In genomic region chr3:9715127-9715526, GRCh38 we compare ENCODE assay signal across 16 cellular contexts. TPM values are rescaled to one million over a fixed set of nuclear protein-coding genes. Genes with fewer than 3 reads are reported as not detected.
DNase-seq lines count a peak whose midpoint lies in the region; ATAC-seq, FAIRE-seq and TF ChIP-seq lines count a peak whose summit lies in the region.
"Had no signal": no experiment of that assay in that cellular context is flagged by ENCODE, and none has a peak within 500 bp of the region (broad histone marks: within the 10 kb centered on the region; RNA-seq: fewer than 3 reads in every experiment).

No MANE protein-coding gene starts in this region.

- POLR2A ChIA-PET in K562 (lab: Yijun Ruan, JAX): interaction anchor here (1.1 to 1.5 kb wide), 3 partner anchors 9 to 16 kb away, joined by 3 to 6 read pairs (median 5); no protein-coding TSS in a partner anchor
- POLR2A ChIA-PET in activated CD4-positive, alpha-beta memory T cell treated with anti-CD3 and anti-CD28 coated beads, Interleukin-2, amount 10 ng/mL, durations not matched to agents 7 days and 5 days (lab: Charles Lee): no interaction called here

- H3K36me3 ChIP-seq in Karpas-422 (ENCODE audit: insufficient read depth, low read length) (no peaks in the 10 kb centered on the region), K562 (ENCODE audit: control insufficient read depth, insufficient read depth, low read length) (no peaks in the 10 kb centered on the region), neural progenitor cell (no peaks in the 10 kb centered on the region)
- H3K36me3 ChIP-seq: upper lobe of left lung had no signal

- WGBS in K562 (ENCODE audit: insufficient coverage, low coverage, missing lambda C conversion rate): 8% methylated on average over 5 of the region's 5 CpGs

- peaks cover 13% of the 10 kb centered on the region for H3K27me3 Mint-ChIP-seq in neural progenitor cell (ENCODE audit: insufficient read depth, low read depth)
- peaks cover 15% of the 10 kb centered on the region for H3K27me3 Mint-ChIP-seq in activated CD4-positive, alpha-beta memory T cell treated with anti-CD3 and anti-CD28 coated beads, Interleukin-2, amount 10 ng/mL, durations not matched to agents 7 days and 5 days
- H3K27me3 Mint-ChIP-seq: activated CD8-positive, alpha-beta T cell treated with anti-CD3 and anti-CD28 coated beads for 36 hours had no signal

- H3K4me3 Mint-ChIP-seq in neural progenitor cell: no peak overlapping the region
- H3K4me3 Mint-ChIP-seq in activated CD4-positive, alpha-beta memory T cell treated with anti-CD3 and anti-CD28 coated beads, Interleukin-2, amount 10 ng/mL, durations not matched to agents 7 days and 5 days: no peak overlapping the region
- H3K4me3 Mint-ChIP-seq: activated CD8-positive, alpha-beta T cell treated with anti-CD3 and anti-CD28 coated beads for 36 hours; neural crest cell had no signal

- CTCF ChIA-PET in K562 (lab: Yijun Ruan, JAX; ENCODE audit: low intra/inter-chr PET ratio): interaction anchor here (0.6 kb wide), 1 partner anchor 510 kb away, joined by 3 read pairs; no protein-coding TSS in a partner anchor
- CTCF ChIA-PET in activated CD4-positive, alpha-beta memory T cell treated with anti-CD3 and anti-CD28 coated beads, Interleukin-2, amount 10 ng/mL, durations not matched to agents 7 days and 5 days (lab: Charles Lee): interaction anchor here (3.6 kb wide), 1 partner anchor 13 kb away, joined by 19 read pairs; no protein-coding TSS in a partner anchor

- BruUV-seq in K562 (replicated peaks; lab: Mats Ljungman, UMichigan): no TSS peak

- no peaks in the 10 kb centered on the region for H3K9me1 ChIP-seq in K562 (ENCODE audit: control insufficient read depth, insufficient read depth, low read length)

- H3K4me2 ChIP-seq in Karpas-422 (ENCODE audit: low read depth, low read length, poor library complexity, severe bottlenecking): no peak overlapping the region
- no peak overlapping the region for H3K4me2 ChIP-seq in K562 (ENCODE audit: insufficient read depth, low read length)
- peak overlapping the region; percentile 37 for H3K4me2 ChIP-seq in neural progenitor cell

- no peaks in the 10 kb centered on the region for H3K9me2 ChIP-seq in Karpas-422 (replicated peaks; ENCODE audit: insufficient read depth, low read length)

- peak; percentile 1 for DNase-seq in NCI-H146 (lab: John Stamatoyannopoulos, UW)
- no peak for DNase-seq in NCI-H146 treated with DMSO at 0.1 percent for 48 hours (lab: John Stamatoyannopoulos, UW; ENCODE audit: unreplicated experiment)
- DNase-seq in Karpas-422: peak; percentile 60
- peak in 2 of 4 experiments; percentile 50 to 61 for DNase-seq in K562 (ENCODE audit: extremely low read depth in 1 of 4, low spot score in 3 of 4)
- peak; percentile 80 for DNase-seq in neural progenitor cell (ENCODE audit: low spot score)
- no peak for DNase-seq in RKO (ENCODE audit: low spot score)
- no peak for DNase-seq in activated CD4-positive, alpha-beta memory T cell treated with anti-CD3 and anti-CD28 coated beads, Interleukin-2, amount 10 ng/mL, durations not matched to agents 7 days and 5 days
- DNase-seq: activated naive CD4-positive, alpha-beta T cell had no signal

- H3K9ac ChIP-seq in Karpas-422 (ENCODE audit: low read length) (no peak overlapping the region), K562 (ENCODE audit: insufficient read depth in 1 of 2, low read depth in 2 of 2, low read length in 2 of 2) (peak overlapping the region in 1 of 2 experiments; percentile 72; a peak in 1 of 4 replicates), neural progenitor cell (no peak overlapping the region)

- H3K27me3 ChIP-seq in Karpas-422 (ENCODE audit: low read length) (no peaks in the 10 kb centered on the region), K562 (ENCODE audit: control insufficient read depth in 2 of 2, insufficient read depth in 2 of 2, low read length in 2 of 2) (peaks cover 35 to 44% of the 10 kb centered on the region in 2 experiments), neural progenitor cell (peaks cover 3% of the 10 kb centered on the region)
- H3K27me3 ChIP-seq: upper lobe of left lung had no signal

- peak; percentile 64 for ATAC-seq in K562
- no peak for ATAC-seq in GM18519 (IDR thresholded peaks at IDR 0.05; ENCODE audit: low FRiP score, unreplicated experiment)

- no peak for TF ChIP-seq EP300 in K562 (IDR thresholded peaks at IDR 0.05; ENCODE audit: low read length)

- TF ChIP-seq POLR2A in K562 (conservative IDR thresholded peaks at IDR 0.05): no peak

- TF ChIP-seq RAD21 in K562 (CRISPR knock-in tag; conservative IDR thresholded peaks at IDR 0.05 in 1 of 2, IDR thresholded peaks at IDR 0.05 in 1 of 2): no peak

- H4K20me1 ChIP-seq in Karpas-422 (ENCODE audit: insufficient read depth, low read depth, low read length) (no peaks in the 10 kb centered on the region), K562 (replicated peaks; ENCODE audit: control insufficient read depth, insufficient read depth, low read length) (no peaks in the 10 kb centered on the region), neural progenitor cell (ENCODE audit: low read depth) (no peaks in the 10 kb centered on the region)

- no peak overlapping the region for H3K4me3 ChIP-seq in Karpas-422 (ENCODE audit: low read length)
- H3K4me3 ChIP-seq in K562: no peak overlapping the region
- H3K4me3 ChIP-seq in neural progenitor cell: no peak overlapping the region
- H3K4me3 ChIP-seq: upper lobe of left lung had no signal

- H3K9me3 ChIP-seq in Karpas-422 (ENCODE audit: low read length): no peaks in the 10 kb centered on the region
- no peaks in the 10 kb centered on the region for H3K9me3 ChIP-seq in K562 (replicated peaks; ENCODE audit: control insufficient read depth, insufficient read depth, low read depth, low read length)
- H3K9me3 ChIP-seq in neural progenitor cell (ENCODE audit: low read depth): no peaks in the 10 kb centered on the region
- H3K9me3 ChIP-seq: upper lobe of left lung had no signal

- H3K27ac ChIP-seq in Karpas-422 (ENCODE audit: low read length) (no peak overlapping the region), K562 (ENCODE audit: extremely low read depth, low read depth, low read length) (no peak overlapping the region), neural progenitor cell (no peak overlapping the region)
- H3K27ac ChIP-seq: upper lobe of left lung had no signal

- no peaks in the 10 kb centered on the region for H3K36me3 Mint-ChIP-seq in neural progenitor cell
- H3K36me3 Mint-ChIP-seq in activated CD4-positive, alpha-beta memory T cell treated with anti-CD3 and anti-CD28 coated beads, Interleukin-2, amount 10 ng/mL, durations not matched to agents 7 days and 5 days (ENCODE audit: low read depth): no peaks in the 10 kb centered on the region

- no peaks in the 10 kb centered on the region for H3F3A ChIP-seq in neural progenitor cell (ENCODE audit: low read depth)

- H2AFZ ChIP-seq in Karpas-422 (ENCODE audit: low read length) (no peak overlapping the region), K562 (ENCODE audit: low read depth, low read length) (peak overlapping the region; percentile 89), neural progenitor cell (replicated peaks) (peak overlapping the region; percentile 55)

- H3K4me1 ChIP-seq in Karpas-422 (ENCODE audit: low read length) (peaks cover 2% of the 10 kb centered on the region), K562 (replicated peaks in 1 of 2; ENCODE audit: control insufficient read depth in 2 of 2, insufficient read depth in 2 of 2, low read length in 2 of 2) (peaks cover 5 to 10% of the 10 kb centered on the region in 2 experiments; a peak in 4 of 5 replicates), neural progenitor cell (peaks cover 8% of the 10 kb centered on the region)

- TF ChIP-seq CTCF in K562 (IDR thresholded peaks at IDR 0.05 in 2 of 3, conservative IDR thresholded peaks at IDR 0.05 in 1 of 3; ENCODE audit: insufficient read depth in 2 of 3, low read depth in 1 of 3, low read length in 3 of 3) (no peak), neural progenitor cell (IDR thresholded peaks at IDR 0.05) (no peak)

- H3K27ac Mint-ChIP-seq in neural progenitor cell: no peak overlapping the region
- H3K27ac Mint-ChIP-seq in activated CD4-positive, alpha-beta memory T cell treated with anti-CD3 and anti-CD28 coated beads, Interleukin-2, amount 10 ng/mL, durations not matched to agents 7 days and 5 days: no peak overlapping the region
- H3K27ac Mint-ChIP-seq: activated CD8-positive, alpha-beta T cell treated with anti-CD3 and anti-CD28 coated beads for 36 hours had no signal

- FAIRE-seq in K562 (lab: Jason Lieb, UNC): peak; percentile 77

- no peaks in the 10 kb centered on the region for H3K9me3 Mint-ChIP-seq in neural progenitor cell
- H3K9me3 Mint-ChIP-seq in activated CD4-positive, alpha-beta memory T cell treated with anti-CD3 and anti-CD28 coated beads, Interleukin-2, amount 10 ng/mL, durations not matched to agents 7 days and 5 days: no peaks in the 10 kb centered on the region
- H3K9me3 Mint-ChIP-seq: activated CD8-positive, alpha-beta T cell treated with anti-CD3 and anti-CD28 coated beads for 36 hours; neural crest cell had no signal

- intact Hi-C loops in K562 (cut with micrococcal nuclease): loop anchor here (5.0 to 10.0 kb wide), 7 partner anchors 77 to 360 kb away; partner anchors contain the start of genes ARPC4, CRELD1, FANCD2 and RPUSD3

- H3K79me2 ChIP-seq in Karpas-422 (ENCODE audit: low read length) (no peaks in the 10 kb centered on the region), K562 (ENCODE audit: control insufficient read depth, insufficient read depth, low read length) (no peaks in the 10 kb centered on the region), neural progenitor cell (ENCODE audit: low read depth) (no peaks in the 10 kb centered on the region)

- in situ Hi-C loops in K562 (cut with MboI): no loop called here

- no peaks in the 10 kb centered on the region for H3K4me1 Mint-ChIP-seq in neural progenitor cell
- peaks cover 2% of the 10 kb centered on the region for H3K4me1 Mint-ChIP-seq in activated CD4-positive, alpha-beta memory T cell treated with anti-CD3 and anti-CD28 coated beads, Interleukin-2, amount 10 ng/mL, durations not matched to agents 7 days and 5 days
- H3K4me1 Mint-ChIP-seq: neural crest cell had no signal

RNA-seq across cellular contexts. Expression of gene CPNE9, which starts 11.5 kb away (rescaled TPM):
- 0.18 TPM in 1 of 2 replicates, not detected in the other for total RNA-seq in Karpas-422 (2014; rRNA removed; shearing (Covaris generic); ENCODE audit: low replicate concordance)
- total RNA-seq in K562 (2011; cell fraction: chromatin; rRNA removed; ENCODE audit: low replicate concordance): not detected in 2 replicates
- total RNA-seq in K562 (2011; cell fraction: nucleolus; rRNA removed): not detected in 2 replicates
- 0.46 TPM in 1 of 2 replicates, not detected in the other for total RNA-seq in K562 (2011; cell fraction: nucleoplasm; rRNA removed)
- total RNA-seq in K562 (2014; rRNA removed): 0.49 TPM in 1 of 2 replicates, not detected in the other
- 0.22 TPM in 1 of 2 replicates, not detected in the other for total RNA-seq in K562 (2014; rRNA removed; fragmentation: Illumina TruSeq; extraction: Trizol)
- 0.33 TPM in 1 of 2 replicates, not detected in the other for total RNA-seq in K562 (2015; rRNA removed; fragmentation: Illumina TruSeq; extraction: Trizol)
- not detected in 2 replicates for total RNA-seq in K562 (2021)
- polyA plus RNA-seq in K562 (2011; rRNA removed): 0.19 and 0.33 TPM in 2 replicates
- 0.03 and 0.34 TPM in 2 replicates for polyA plus RNA-seq in K562 (2011; cell fraction: cytosol; rRNA removed)
- 0.33 and 0.48 TPM in 2 replicates for polyA plus RNA-seq in K562 (2011; cell fraction: nucleus; rRNA removed)
- polyA plus RNA-seq in K562 (2012): 0.36 and 0.91 TPM in 2 replicates
- polyA plus RNA-seq in K562 (2014; fragmentation: Illumina TruSeq; extraction: Trizol): 0.51 TPM in 1 of 2 replicates, not detected in the other
- polyA plus RNA-seq in K562 (2014; fragmentation: Nextera tagmentation; extraction: Ambion mirVana): under 1 TPM; 0.25 to 0.56 TPM
- 0.24 and 0.34 TPM in 2 replicates for polyA plus RNA-seq in K562 (2014; rRNA removed)
- polyA minus RNA-seq in K562 (2011; rRNA and poly(A)+ RNA removed): not detected in 2 replicates
- not detected in 2 replicates for polyA minus RNA-seq in K562 (2011; cell fraction: cytosol; rRNA and poly(A)+ RNA removed)
- not detected in 2 replicates for polyA minus RNA-seq in K562 (2011; cell fraction: nucleus; rRNA and poly(A)+ RNA removed)
- total RNA-seq in neural progenitor cell (ENCODE audit: low replicate concordance): 0.43 TPM in 1 of 2 replicates, not detected in the other
- total RNA-seq in activated CD4-positive, alpha-beta memory T cell treated with anti-CD3 and anti-CD28 coated beads, Interleukin-2, amount 10 ng/mL, durations not matched to agents 7 days and 5 days: under 1 TPM in 1 of 2 experiments, not detected in 1; 0.33 TPM
- total RNA-seq: activated CD8-positive, alpha-beta T cell treated with anti-CD3 and anti-CD28 coated beads for 36 hours; Daoy; M059J; NCI-H460 had no signal
- polyA plus RNA-seq: AG04450 had no signal

RNA-seq across cellular contexts. Expression of gene BRPF1, which starts 16.4 kb away (rescaled TPM):
- 14.5 and 28.2 TPM in 2 replicates for total RNA-seq in Karpas-422 (2014; rRNA removed; shearing (Covaris generic); ENCODE audit: low replicate concordance)
- 33.6 and 67.8 TPM in 2 replicates for total RNA-seq in K562 (2011; cell fraction: chromatin; rRNA removed; ENCODE audit: low replicate concordance)
- total RNA-seq in K562 (2011; cell fraction: nucleolus; rRNA removed): 33.7 and 49.2 TPM in 2 replicates
- 26.6 and 32.0 TPM in 2 replicates for total RNA-seq in K562 (2011; cell fraction: nucleoplasm; rRNA removed)
- total RNA-seq in K562 (2014; rRNA removed) (29.9 and 38.9 TPM in 2 replicates), K562 (2014; rRNA removed; fragmentation: Illumina TruSeq; extraction: Trizol) (12.6 and 13.5 TPM in 2 replicates), K562 (2015; rRNA removed; fragmentation: Illumina TruSeq; extraction: Trizol) (23.5 and 25.5 TPM in 2 replicates), K562 (2021) (40.2 and 40.6 TPM in 2 replicates), neural progenitor cell (ENCODE audit: low replicate concordance) (12.1 and 17.5 TPM in 2 replicates)
- polyA plus RNA-seq in K562 (2011; rRNA removed) (12.7 and 16.6 TPM in 2 replicates), K562 (2014; fragmentation: Illumina TruSeq; extraction: Trizol) (26.7 and 30.5 TPM in 2 replicates), K562 (2014; fragmentation: Nextera tagmentation; extraction: Ambion mirVana) (1 to 10 TPM; 1.1 to 1.4 TPM), K562 (2014; rRNA removed) (26.0 and 32.8 TPM in 2 replicates)
- polyA plus RNA-seq in K562 (2011; cell fraction: cytosol; rRNA removed): 12.3 and 19.3 TPM in 2 replicates
- polyA plus RNA-seq in K562 (2011; cell fraction: nucleus; rRNA removed): 46.8 and 95.4 TPM in 2 replicates
- 23.7 and 24.3 TPM in 2 replicates for polyA plus RNA-seq in K562 (2012)
- polyA minus RNA-seq in K562 (2011; rRNA and poly(A)+ RNA removed): 14.6 and 16.9 TPM in 2 replicates
- polyA minus RNA-seq in K562 (2011; cell fraction: cytosol; rRNA and poly(A)+ RNA removed): 15.2 and 22.2 TPM in 2 replicates
- polyA minus RNA-seq in K562 (2011; cell fraction: nucleus; rRNA and poly(A)+ RNA removed): 24.9 and 29.5 TPM in 2 replicates
- 10 to 100 TPM; 38.9 to 41.9 TPM for total RNA-seq in activated CD4-positive, alpha-beta memory T cell treated with anti-CD3 and anti-CD28 coated beads, Interleukin-2, amount 10 ng/mL, durations not matched to agents 7 days and 5 days

RNA-seq across cellular contexts. Expression of gene OGG1, which starts 34.6 kb away (rescaled TPM):
- total RNA-seq in Karpas-422 (2014; rRNA removed; shearing (Covaris generic); ENCODE audit: low replicate concordance): 22.1 and 48.7 TPM in 2 replicates
- 74.9 and 150 TPM in 2 replicates for total RNA-seq in K562 (2011; cell fraction: chromatin; rRNA removed; ENCODE audit: low replicate concordance)
- 93.6 and 122 TPM in 2 replicates for total RNA-seq in K562 (2011; cell fraction: nucleolus; rRNA removed)
- total RNA-seq in K562 (2011; cell fraction: nucleoplasm; rRNA removed): 99.4 and 140 TPM in 2 replicates
- total RNA-seq in K562 (2014; rRNA removed): 27.6 and 39.3 TPM in 2 replicates
- total RNA-seq in K562 (2014; rRNA removed; fragmentation: Illumina TruSeq; extraction: Trizol): 14.6 and 18.2 TPM in 2 replicates
- total RNA-seq in K562 (2015; rRNA removed; fragmentation: Illumina TruSeq; extraction: Trizol): 26.4 and 27.5 TPM in 2 replicates
- total RNA-seq in K562 (2021): 23.6 and 25.7 TPM in 2 replicates
- polyA plus RNA-seq in K562 (2011; rRNA removed): 26.6 and 31.0 TPM in 2 replicates
- polyA plus RNA-seq in K562 (2011; cell fraction: cytosol; rRNA removed): 27.6 and 51.7 TPM in 2 replicates
- polyA plus RNA-seq in K562 (2011; cell fraction: nucleus; rRNA removed): 41.4 and 56.0 TPM in 2 replicates
- polyA plus RNA-seq in K562 (2012): 23.4 and 31.1 TPM in 2 replicates
- polyA plus RNA-seq in K562 (2014; fragmentation: Illumina TruSeq; extraction: Trizol): 32.3 and 33.0 TPM in 2 replicates
- 10 to 100 TPM in 1 of 2 experiments, 1 to 10 TPM in 1; 6.6 to 12.0 TPM for polyA plus RNA-seq in K562 (2014; fragmentation: Nextera tagmentation; extraction: Ambion mirVana)
- 24.4 and 26.5 TPM in 2 replicates for polyA plus RNA-seq in K562 (2014; rRNA removed)
- polyA minus RNA-seq in K562 (2011; rRNA and poly(A)+ RNA removed): 38.9 and 47.9 TPM in 2 replicates
- polyA minus RNA-seq in K562 (2011; cell fraction: cytosol; rRNA and poly(A)+ RNA removed): 16.7 and 29.9 TPM in 2 replicates
- polyA minus RNA-seq in K562 (2011; cell fraction: nucleus; rRNA and poly(A)+ RNA removed): 52.4 and 57.1 TPM in 2 replicates
- total RNA-seq in neural progenitor cell (ENCODE audit: low replicate concordance): 15.8 and 33.8 TPM in 2 replicates
- total RNA-seq in activated CD4-positive, alpha-beta memory T cell treated with anti-CD3 and anti-CD28 coated beads, Interleukin-2, amount 10 ng/mL, durations not matched to agents 7 days and 5 days: 10 to 100 TPM; 29.5 to 34.3 TPM

RNA-seq across cellular contexts. Expression of gene CAMK1, which starts 54.6 kb away (rescaled TPM):
- total RNA-seq in Karpas-422 (2014; rRNA removed; shearing (Covaris generic); ENCODE audit: low replicate concordance): 41.6 and 86.6 TPM in 2 replicates
- total RNA-seq in K562 (2011; cell fraction: chromatin; rRNA removed; ENCODE audit: low replicate concordance): 2.0 and 4.8 TPM in 2 replicates
- total RNA-seq in K562 (2011; cell fraction: nucleolus; rRNA removed): 4.2 and 4.6 TPM in 2 replicates
- total RNA-seq in K562 (2011; cell fraction: nucleoplasm; rRNA removed): 2.3 and 3.2 TPM in 2 replicates
- total RNA-seq in K562 (2014; rRNA removed) (10.7 and 13.9 TPM in 2 replicates), K562 (2014; rRNA removed; fragmentation: Illumina TruSeq; extraction: Trizol) (4.4 and 4.7 TPM in 2 replicates), K562 (2015; rRNA removed; fragmentation: Illumina TruSeq; extraction: Trizol) (6.1 and 6.6 TPM in 2 replicates), K562 (2021) (5.2 and 6.2 TPM in 2 replicates), neural progenitor cell (ENCODE audit: low replicate concordance) (24.9 and 32.4 TPM in 2 replicates)
- polyA plus RNA-seq in K562 (2011; rRNA removed) (7.3 and 8.4 TPM in 2 replicates), K562 (2014; fragmentation: Illumina TruSeq; extraction: Trizol) (6.0 and 6.2 TPM in 2 replicates), K562 (2014; fragmentation: Nextera tagmentation; extraction: Ambion mirVana) (under 1 TPM; 0.23 to 0.39 TPM), K562 (2014; rRNA removed) (7.7 and 10.6 TPM in 2 replicates)
- polyA plus RNA-seq in K562 (2011; cell fraction: cytosol; rRNA removed): 5.8 and 12.1 TPM in 2 replicates
- 6.0 and 9.9 TPM in 2 replicates for polyA plus RNA-seq in K562 (2011; cell fraction: nucleus; rRNA removed)
- 7.7 and 9.7 TPM in 2 replicates for polyA plus RNA-seq in K562 (2012)
- 2.6 and 2.9 TPM in 2 replicates for polyA minus RNA-seq in K562 (2011; rRNA and poly(A)+ RNA removed)
- polyA minus RNA-seq in K562 (2011; cell fraction: cytosol; rRNA and poly(A)+ RNA removed): 3.1 and 3.6 TPM in 2 replicates
- 1.3 and 2.4 TPM in 2 replicates for polyA minus RNA-seq in K562 (2011; cell fraction: nucleus; rRNA and poly(A)+ RNA removed)
- 10 to 100 TPM; 18.5 to 20.2 TPM for total RNA-seq in activated CD4-positive, alpha-beta memory T cell treated with anti-CD3 and anti-CD28 coated beads, Interleukin-2, amount 10 ng/mL, durations not matched to agents 7 days and 5 days

Comparison
In these comparisons a context has a peak if more than half of its experiments do, and no peak if none do; other contexts are left out.
1. DNase-seq: peak in NCI-H146 (single experiment), Karpas-422 (single experiment) and neural progenitor cell (single experiment); none in NCI-H146 treated with DMSO at 0.1 percent for 48 hours (single experiment), RKO (single experiment) and activated CD4-positive, alpha-beta memory T cell treated with anti-CD3 and anti-CD28 coated beads, Interleukin-2, amount 10 ng/mL, durations not matched to agents 7 days and 5 days (single experiment).